20 cellular contexts compared by ENCODE assay signal in the genomic region with DNA sequence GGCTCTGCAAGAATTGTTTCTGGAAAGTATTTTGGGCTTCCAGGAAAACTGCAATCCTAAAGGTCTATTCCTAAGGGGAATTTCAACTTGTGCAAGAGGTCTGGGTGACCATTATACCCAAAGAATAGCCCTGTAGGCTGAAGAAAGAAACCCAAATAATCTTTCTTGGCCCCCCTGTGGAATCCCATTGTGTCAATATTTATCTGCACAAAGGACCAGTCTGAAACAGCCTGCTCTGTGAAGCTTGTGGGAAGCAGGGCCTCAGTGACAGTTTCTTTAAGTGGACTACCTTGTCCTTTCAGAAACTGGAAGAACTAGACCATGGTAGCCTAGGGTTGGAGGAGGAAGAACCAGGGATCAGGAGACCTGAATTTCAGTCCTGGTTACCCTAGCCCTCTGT. TPM values are rescaled to one million over a fixed set of nuclear protein-coding genes. Genes with fewer than 3 reads are reported as not detected.
DNase-seq lines count a peak whose midpoint lies in the region; ATAC-seq and TF ChIP-seq lines count a peak whose summit lies in the region.
"Had no signal": no experiment of that assay in that cellular context is flagged by ENCODE, and none has a peak within 500 bp of the region (broad histone marks: within the 10 kb centered on the region; RNA-seq: fewer than 3 reads in every experiment).

No MANE protein-coding gene starts in this region.

- H3K9me3 ChIP-seq in adipocyte (ENCODE audit: control insufficient read depth, low read length): no peaks in the 10 kb centered on the region
- no peaks in the 10 kb centered on the region for H3K9me3 ChIP-seq in left ventricle myocardium inferior (replicated peaks)
- H3K9me3 ChIP-seq in upper lobe of left lung: no peaks in the 10 kb centered on the region
- H3K9me3 ChIP-seq: gastrocnemius medialis, HAP-1 had no signal

- H3K36me3 ChIP-seq in adipocyte (ENCODE audit: control insufficient read depth, insufficient read depth, low read length, severe bottlenecking) (peaks cover 39% of the 10 kb centered on the region), left ventricle myocardium inferior (no peaks in the 10 kb centered on the region), upper lobe of left lung (no peaks in the 10 kb centered on the region)
- H3K36me3 ChIP-seq: gastrocnemius medialis, HAP-1 had no signal

- peak overlapping the region; percentile 71 for H3K27ac Mint-ChIP-seq in osteocyte (ENCODE audit: unreplicated experiment)
- H3K27ac Mint-ChIP-seq: activated naive CD8-positive, alpha-beta T cell treated with anti-CD3 and anti-CD28 coated beads, Interleukin-2, amount 10 ng/mL, durations not matched to agents 7 days and 5 days; activated T-helper 1 cell treated with anti-CD3 and anti-CD28 coated beads, Interleukin-12 subunit alpha, Interleukin-12 subunit beta, Interleukin-2, Interleukin-4 antibody, amounts not matched to agents 30 ng/mL and 10 ng/mL and 1 ng/mL, durations not matched to agents 14 hours and 24 hours and 36 hours; CD8-positive, alpha-beta T cell; stimulated activated naive CD8-positive, alpha-beta T cell treated with anti-CD3 and anti-CD28 coated beads, Interleukin-15, Interleukin-2, amounts not matched to agents 100 ng/mL and 50 ng/mL, for 24 hours; T-helper 2 cell treated with Interferon-gamma antibody and Interleukin-4, amounts not matched to agents 5 μg/mL and 100 μg/mL, for 36 hours had no signal

- no peaks in the 10 kb centered on the region for H3K9me3 Mint-ChIP-seq in osteocyte (ENCODE audit: unreplicated experiment)
- H3K9me3 Mint-ChIP-seq: activated naive CD8-positive, alpha-beta T cell treated with anti-CD3 and anti-CD28 coated beads, Interleukin-2, amount 10 ng/mL, durations not matched to agents 7 days and 5 days; activated T-helper 1 cell treated with anti-CD3 and anti-CD28 coated beads, Interleukin-12 subunit alpha, Interleukin-12 subunit beta, Interleukin-2, Interleukin-4 antibody, amounts not matched to agents 30 ng/mL and 10 ng/mL and 1 ng/mL, durations not matched to agents 14 hours and 24 hours and 36 hours; CD8-positive, alpha-beta T cell; stimulated activated naive CD8-positive, alpha-beta T cell treated with anti-CD3 and anti-CD28 coated beads, Interleukin-15, Interleukin-2, amounts not matched to agents 100 ng/mL and 50 ng/mL, for 24 hours; T-helper 2 cell treated with Interferon-gamma antibody and Interleukin-4, amounts not matched to agents 5 μg/mL and 100 μg/mL, for 36 hours had no signal

- TF ChIP-seq POLR2A in upper lobe of left lung (IDR thresholded peaks at IDR 0.05): no peak

- no peaks in the 10 kb centered on the region for H3K27me3 ChIP-seq in adipocyte (replicated peaks; ENCODE audit: control insufficient read depth, insufficient read depth, low read length)
- no peaks in the 10 kb centered on the region for H3K27me3 ChIP-seq in left ventricle myocardium inferior (ENCODE audit: low read depth)
- H3K27me3 ChIP-seq in upper lobe of left lung: no peaks in the 10 kb centered on the region
- H3K27me3 ChIP-seq: gastrocnemius medialis had no signal

- H3K27ac ChIP-seq in left ventricle myocardium inferior (replicated peaks) (peak overlapping the region; percentile 64), upper lobe of left lung (peak overlapping the region; percentile 44 to 63 (median 60))

- peaks cover 14% of the 10 kb centered on the region for H3K36me3 Mint-ChIP-seq in osteocyte (ENCODE audit: unreplicated experiment)
- H3K36me3 Mint-ChIP-seq: activated naive CD8-positive, alpha-beta T cell treated with anti-CD3 and anti-CD28 coated beads, Interleukin-2, amount 10 ng/mL, durations not matched to agents 7 days and 5 days; CD8-positive, alpha-beta T cell had no signal

- H3K4me3 ChIP-seq in adipocyte (ENCODE audit: low read length) (no peak overlapping the region), left ventricle myocardium inferior (no peak overlapping the region), upper lobe of left lung (no peak overlapping the region)
- H3K4me3 ChIP-seq: gastrocnemius medialis, HAP-1 had no signal

- DNase-seq in adipocyte (ENCODE audit: low read depth): no peak
- no peak for DNase-seq in left ventricle myocardium inferior
- no peak for DNase-seq in osteocyte (ENCODE audit: extremely low spot score, unreplicated experiment)
- no peak for DNase-seq in upper lobe of left lung
- DNase-seq in activated CD4-positive, CD25-positive, alpha-beta regulatory T cell (lab: John Stamatoyannopoulos, UW): no peak
- DNase-seq: activated naive CD8-positive, alpha-beta T cell treated with anti-CD3 and anti-CD28 coated beads, Interleukin-2, amount 10 ng/mL, durations not matched to agents 7 days and 5 days; CD8-positive, alpha-beta T cell; gastrocnemius medialis; NCI-H146; NCI-H2227 treated with DMSO at 0.1 percent for 48 hours; occipital lobe; PC-3 had no signal

- H3K27me3 Mint-ChIP-seq in osteocyte (ENCODE audit: unreplicated experiment): no peaks in the 10 kb centered on the region
- H3K27me3 Mint-ChIP-seq: stimulated activated naive CD8-positive, alpha-beta T cell treated with anti-CD3 and anti-CD28 coated beads, Interleukin-15, Interleukin-2, amounts not matched to agents 100 ng/mL and 50 ng/mL, for 24 hours had no signal

- intact Hi-C loops in left ventricle myocardium inferior (cut with micrococcal nuclease): no loop called here

- no peak for TF ChIP-seq EP300 in upper lobe of left lung (IDR thresholded peaks at IDR 0.05)

- H3K4me1 ChIP-seq in adipocyte (ENCODE audit: control insufficient read depth, insufficient read depth, low read length): peaks cover 48% of the 10 kb centered on the region
- peaks cover 46% of the 10 kb centered on the region for H3K4me1 ChIP-seq in left ventricle myocardium inferior
- peaks cover 0 to 6% (median 2%) of the 10 kb centered on the region in 4 donors for H3K4me1 ChIP-seq in upper lobe of left lung
- H3K4me1 ChIP-seq: HAP-1 had no signal

- peaks cover 16% of the 10 kb centered on the region for H3K4me1 Mint-ChIP-seq in osteocyte (ENCODE audit: unreplicated experiment)
- H3K4me1 Mint-ChIP-seq: activated naive CD8-positive, alpha-beta T cell treated with anti-CD3 and anti-CD28 coated beads, Interleukin-2, amount 10 ng/mL, durations not matched to agents 7 days and 5 days had no signal

- H3K4me3 Mint-ChIP-seq in osteocyte (ENCODE audit: unreplicated experiment): no peak overlapping the region
- H3K4me3 Mint-ChIP-seq: activated naive CD8-positive, alpha-beta T cell treated with anti-CD3 and anti-CD28 coated beads, Interleukin-2, amount 10 ng/mL, durations not matched to agents 7 days and 5 days; activated T-helper 1 cell treated with anti-CD3 and anti-CD28 coated beads, Interleukin-12 subunit alpha, Interleukin-12 subunit beta, Interleukin-2, Interleukin-4 antibody, amounts not matched to agents 30 ng/mL and 10 ng/mL and 1 ng/mL, durations not matched to agents 14 hours and 24 hours and 36 hours; CD8-positive, alpha-beta T cell; stimulated activated naive CD8-positive, alpha-beta T cell treated with anti-CD3 and anti-CD28 coated beads, Interleukin-15, Interleukin-2, amounts not matched to agents 100 ng/mL and 50 ng/mL, for 24 hours; T-helper 2 cell treated with Interferon-gamma antibody and Interleukin-4, amounts not matched to agents 5 μg/mL and 100 μg/mL, for 36 hours had no signal

- no peak for TF ChIP-seq CTCF in left ventricle myocardium inferior (IDR thresholded peaks at IDR 0.05; ENCODE audit: borderline replicate concordance)
- no peak for TF ChIP-seq CTCF in osteocyte (IDR thresholded peaks at IDR 0.05)
- no peak for TF ChIP-seq CTCF in upper lobe of left lung (IDR thresholded peaks at IDR 0.05)

- no peak for ATAC-seq in upper lobe of left lung (ENCODE audit: low FRiP score in 2 of 2)
- no peak for ATAC-seq in GM19035 (IDR thresholded peaks at IDR 0.05; ENCODE audit: unreplicated experiment)
- no peak for ATAC-seq in GM18517 (IDR thresholded peaks at IDR 0.05; ENCODE audit: unreplicated experiment)
- ATAC-seq: activated CD4-positive, CD25-positive, alpha-beta regulatory T cell treated with anti-CD3 and anti-CD28 coated beads, Interleukin-2, amount 50 U/mL, for 24 hours; CD8-positive, alpha-beta T cell; left colon had no signal

- H3K9ac ChIP-seq in adipocyte (ENCODE audit: low read length): peak overlapping the region; percentile 2

RNA-seq across cellular contexts. Expression of a gene that starts 58.4 kb away (rescaled TPM):
- total RNA-seq in left ventricle myocardium inferior (5.1 TPM), osteocyte (6.5 and 6.7 TPM in 2 replicates), upper lobe of left lung (10 to 100 TPM; 23.0 to 53.6 (median 33.7) TPM)
